18 cellular contexts compared by ENCODE assay signal in genomic region chr1:19770436-19771190, GRCh38. TPM values are rescaled to one million over a fixed set of nuclear protein-coding genes. Genes with fewer than 3 reads are reported as not detected.
A peak's percentile ranks its signal among the peaks of the same experiment; 100 is the strongest.
DNase-seq lines count a peak whose midpoint lies in the region; ATAC-seq, FAIRE-seq and TF ChIP-seq lines count a peak whose summit lies in the region.
"Had no signal": no experiment of that assay in that cellular context is flagged by ENCODE, and none has a peak within 500 bp of the region (broad histone marks: within the 10 kb centered on the region; RNA-seq: fewer than 3 reads in every experiment).

No MANE protein-coding gene starts in this region.

- no peak overlapping the region for H3K4ac ChIP-seq in mesendoderm (ENCODE audit: low read depth, low read length)

- no peak overlapping the region for H2AFZ ChIP-seq in HepG2 (ENCODE audit: low read length)

- H3K9ac ChIP-seq in HepG2 (ENCODE audit: insufficient read depth, low read depth, low read length) (no peak overlapping the region), mesendoderm (ENCODE audit: low read length) (no peak overlapping the region)

- no peak overlapping the region for H4K8ac ChIP-seq in mesendoderm (ENCODE audit: low read depth, low read length)

- H3K27me3 ChIP-seq in HepG2 (ENCODE audit: control insufficient read depth in 1 of 2, insufficient read depth in 2 of 2, low read length in 2 of 2) = no peaks in the 10 kb centered on the region; a peak in 1 of 5 replicates
- no peaks in the 10 kb centered on the region for H3K27me3 ChIP-seq in right lobe of liver
- H3K27me3 ChIP-seq in mesendoderm (ENCODE audit: insufficient read depth, low read length, poor library complexity) = no peaks in the 10 kb centered on the region
- H3K27me3 ChIP-seq: Peyer's patch had no signal

- DNase-seq in HepG2 (ENCODE audit: low spot score) (no peak), right lobe of liver (no peak), NCI-H2029 treated with DMSO at 0.1 percent for 48 hours (lab: John Stamatoyannopoulos, UW) (peak; percentile 52), amygdala (lab: John Stamatoyannopoulos, UW) (no peak), mesendoderm (no peak)
- no peak for DNase-seq in stimulated activated naive CD8-positive, alpha-beta T cell treated with anti-CD3 and anti-CD28 coated beads, Interleukin-15, amount 100 ng/mL, for 72 hours
- DNase-seq: ACHN, H9, NCI-H1105 treated with DMSO at 0.1 percent for 48 hours, NCI-H1694, NCI-H524 treated with DMSO at 0.1 percent for 48 hours, Peyer's patch, T-helper 2 cell had no signal

- no peak overlapping the region for H3K4me3 ChIP-seq in HepG2 (replicated peaks in 1 of 3; ENCODE audit: insufficient read depth in 1 of 3, low read depth in 2 of 3, low read length in 3 of 3)
- no peak overlapping the region for H3K4me3 ChIP-seq in right lobe of liver
- H3K4me3 ChIP-seq in mesendoderm (ENCODE audit: low read length) = no peak overlapping the region
- H3K4me3 ChIP-seq: Peyer's patch had no signal

- no peak overlapping the region for H3K4me3 Mint-ChIP-seq in stimulated activated naive CD8-positive, alpha-beta T cell treated with anti-CD3 and anti-CD28 coated beads, Interleukin-15, amount 100 ng/mL, for 72 hours
- H3K4me3 Mint-ChIP-seq: CD14-positive monocyte, H9 had no signal

- no peaks in the 10 kb centered on the region for H3K27me3 Mint-ChIP-seq in stimulated activated naive CD8-positive, alpha-beta T cell treated with anti-CD3 and anti-CD28 coated beads, Interleukin-15, amount 100 ng/mL, for 72 hours

- no peak overlapping the region for H3K4me2 ChIP-seq in HepG2 (ENCODE audit: low read depth, low read length)
- no peak overlapping the region for H3K4me2 ChIP-seq in mesendoderm (ENCODE audit: low read length)

- no peak for TF ChIP-seq RAD21 in HepG2 (CRISPR knock-in tag; IDR thresholded peaks at IDR 0.05)

- no peak overlapping the region for H3K56ac ChIP-seq in mesendoderm (ENCODE audit: low read length)

- no peaks in the 10 kb centered on the region for H3K9me3 ChIP-seq in HepG2 (ENCODE audit: low read length)
- H3K9me3 ChIP-seq in right lobe of liver = no peaks in the 10 kb centered on the region
- H3K9me3 ChIP-seq: Peyer's patch had no signal

- in situ Hi-C loops in HepG2 (cut with HindIII; ENCODE audit: extremely low pct_ligation_motif_present, low pct_unique_long_range_greater_than_20kb) = no loop called here

- H3K79me1 ChIP-seq in mesendoderm (ENCODE audit: low read length) = no peaks in the 10 kb centered on the region

- no peak overlapping the region for H3K23ac ChIP-seq in mesendoderm (ENCODE audit: low read length)

- no peak overlapping the region for H3K27ac Mint-ChIP-seq in stimulated activated naive CD8-positive, alpha-beta T cell treated with anti-CD3 and anti-CD28 coated beads, Interleukin-15, amount 100 ng/mL, for 72 hours
- H3K27ac Mint-ChIP-seq: H9 had no signal

- H3K4me1 ChIP-seq in HepG2 (ENCODE audit: insufficient read depth, low read length) = no peaks in the 10 kb centered on the region
- no peaks in the 10 kb centered on the region for H3K4me1 ChIP-seq in right lobe of liver
- peaks cover 14% of the 10 kb centered on the region for H3K4me1 ChIP-seq in mesendoderm (ENCODE audit: control insufficient read depth, low read depth, low read length)
- H3K4me1 ChIP-seq: Peyer's patch had no signal

- H2BK120ac ChIP-seq in mesendoderm (ENCODE audit: low read depth, low read length) = no peak overlapping the region

- H2AK5ac ChIP-seq in mesendoderm (ENCODE audit: low read length) = no peak overlapping the region

- ATAC-seq in HepG2 (no peak), right lobe of liver (no peak)
- no peak for ATAC-seq in stimulated activated naive CD8-positive, alpha-beta T cell treated with anti-CD3 and anti-CD28 coated beads, Interleukin-15, amount 100 ng/mL, for 72 hours

- no peak for FAIRE-seq in HepG2 (lab: Jason Lieb, UNC)
- FAIRE-seq: G401.6 had no signal

- TF ChIP-seq POLR2A in HepG2 (IDR thresholded peaks at IDR 0.05; ENCODE audit: insufficient read depth in 1 of 2, low read depth in 2 of 2, low read length in 2 of 2) (no peak), right lobe of liver (IDR thresholded peaks at IDR 0.05) (no peak)

- H3K9me3 Mint-ChIP-seq in stimulated activated naive CD8-positive, alpha-beta T cell treated with anti-CD3 and anti-CD28 coated beads, Interleukin-15, amount 100 ng/mL, for 72 hours = no peaks in the 10 kb centered on the region
- H3K9me3 Mint-ChIP-seq: H9 had no signal

- 81% methylated on average over 10 of the region's 10 CpGs for WGBS in HepG2 (ENCODE audit: low lambda C conversion rate)
- 62% methylated on average over 3 of the region's 10 CpGs for WGBS in right lobe of liver (ENCODE audit: insufficient coverage, low coverage, low lambda C conversion rate, missing lambda C conversion rate)
- no CpG with 5 or more reads among the region's 10 CpGs for WGBS in mesendoderm (ENCODE audit: extremely low coverage, insufficient coverage, low lambda C conversion rate)

- CTCF ChIA-PET in HepG2 (lab: Yijun Ruan, JAX; ENCODE audit: low intra/inter-chr PET ratio, low total read pairs) = no interaction called here

- intact Hi-C loops in HepG2 (cut with micrococcal nuclease; ENCODE audit: unreplicated experiment) = no loop called here
- intact Hi-C loops in right lobe of liver (cut with DNase I) = no loop called here

- no peak overlapping the region for H2BK5ac ChIP-seq in mesendoderm (ENCODE audit: low read length)

- H3K79me2 ChIP-seq in HepG2 (ENCODE audit: insufficient read depth, low read length) = no peaks in the 10 kb centered on the region
- H3K79me2 ChIP-seq in mesendoderm (ENCODE audit: control insufficient read depth, insufficient read depth, low read length) = no peaks in the 10 kb centered on the region

- POLR2A ChIA-PET in HepG2 (lab: Yijun Ruan, JAX) = no interaction called here

- no peak overlapping the region for H2BK15ac ChIP-seq in mesendoderm (replicated peaks; ENCODE audit: low read depth)

- H3K36me3 ChIP-seq in HepG2 (replicated peaks in 1 of 2; ENCODE audit: control insufficient read depth in 1 of 2, insufficient read depth in 2 of 2, low read length in 2 of 2) (no peaks in the 10 kb centered on the region), right lobe of liver (peaks cover 0 to 5% (median 0%) of the 10 kb centered on the region in 4 donors), mesendoderm (ENCODE audit: control insufficient read depth, insufficient read depth, low read length) (no peaks in the 10 kb centered on the region)

- TF ChIP-seq CTCF in HepG2 (CRISPR knock-in tag; IDR thresholded peaks at IDR 0.05) = no peak
- TF ChIP-seq CTCF in right lobe of liver (IDR thresholded peaks at IDR 0.05) = no peak
- no peak for TF ChIP-seq CTCF in VCaP (conservative IDR thresholded peaks at IDR 0.05)

- H4K5ac ChIP-seq in mesendoderm (ENCODE audit: low read length) = no peak overlapping the region

- no TSS peak for BruUV-seq in HepG2 (replicated peaks; lab: Mats Ljungman, UMichigan)

- no peak overlapping the region for H3K18ac ChIP-seq in mesendoderm (ENCODE audit: low read length)

- H3K27ac ChIP-seq in HepG2 (ENCODE audit: extremely low read length, insufficient read depth, low read length) = no peak overlapping the region
- no peak overlapping the region for H3K27ac ChIP-seq in right lobe of liver
- H3K27ac ChIP-seq in VCaP = peak overlapping the region; percentile 83
- no peak overlapping the region for H3K27ac ChIP-seq in mesendoderm (ENCODE audit: low read depth, low read length)
- H3K27ac ChIP-seq: Peyer's patch had no signal

- H3K4me1 Mint-ChIP-seq in stimulated activated naive CD8-positive, alpha-beta T cell treated with anti-CD3 and anti-CD28 coated beads, Interleukin-15, amount 100 ng/mL, for 72 hours = peaks cover 10% of the 10 kb centered on the region
- H3K4me1 Mint-ChIP-seq: CD14-positive monocyte had no signal

- no peaks in the 10 kb centered on the region for H4K20me1 ChIP-seq in HepG2 (ENCODE audit: insufficient read depth, low read length)

- no peak for TF ChIP-seq EP300 in HepG2 (IDR thresholded peaks at IDR 0.05; ENCODE audit: low read depth in 2 of 2, low read length in 2 of 2)
- TF ChIP-seq EP300 in HepG2 (CRISPR knock-in tag; IDR thresholded peaks at IDR 0.05; ENCODE audit: borderline replicate concordance) = no peak

RNA-seq across cellular contexts. Expression of gene TMCO4, which starts 29.1 kb away (rescaled TPM):
- total RNA-seq in HepG2 (2016; rRNA removed; fragmentation: Illumina TruSeq; extraction: Trizol) (3.9 and 4.1 TPM in 2 replicates), right lobe of liver (10 to 100 TPM in 3 of 6 experiments, 1 to 10 TPM in 3; 6.4 to 13.5 (median 9.8) TPM)
- 2.2 and 2.4 TPM in 2 replicates for total RNA-seq in HepG2 (2016; cell fraction: cytosol; rRNA removed; fragmentation: Illumina TruSeq; extraction: Trizol; ENCODE audit: low read depth)
- 4.4 and 6.1 TPM in 2 replicates for total RNA-seq in HepG2 (2016; cell fraction: insoluble cytoplasmic fraction; rRNA removed; fragmentation: Illumina TruSeq; extraction: Trizol)
- total RNA-seq in HepG2 (2016; cell fraction: membrane; rRNA removed; fragmentation: Illumina TruSeq; extraction: Trizol) = 3.6 and 4.0 TPM in 2 replicates
- total RNA-seq in HepG2 (2016; cell fraction: nucleus; rRNA removed; fragmentation: Illumina TruSeq; extraction: Trizol) = 5.2 and 5.6 TPM in 2 replicates
- polyA plus RNA-seq in HepG2 (2011; rRNA removed) = 2.1 and 3.3 TPM in 2 replicates
- 2.3 and 3.3 TPM in 2 replicates for polyA plus RNA-seq in HepG2 (2011; cell fraction: cytosol; rRNA removed)
- 4.8 and 6.1 TPM in 2 replicates for polyA plus RNA-seq in HepG2 (2011; cell fraction: nucleus; rRNA removed)
- polyA plus RNA-seq in HepG2 (2012) = 1.3 and 1.9 TPM in 2 replicates
- 2.0 and 2.4 TPM in 2 replicates for polyA plus RNA-seq in HepG2 (2016; cell fraction: cytosol; fragmentation: Illumina TruSeq; extraction: Trizol; ENCODE audit: low read depth)
- 2.8 and 3.9 TPM in 2 replicates for polyA plus RNA-seq in HepG2 (2016; cell fraction: insoluble cytoplasmic fraction; fragmentation: Illumina TruSeq; extraction: Trizol; ENCODE audit: low read depth)
- polyA plus RNA-seq in HepG2 (2016; cell fraction: membrane; fragmentation: Illumina TruSeq; extraction: Trizol; ENCODE audit: low read depth) = 3.1 and 3.5 TPM in 2 replicates
- 5.0 and 6.3 TPM in 2 replicates for polyA plus RNA-seq in HepG2 (2016; cell fraction: nucleus; fragmentation: Illumina TruSeq; extraction: Trizol; ENCODE audit: insufficient read depth, low read depth)
- polyA minus RNA-seq in HepG2 (2011; rRNA and poly(A)+ RNA removed; ENCODE audit: low replicate concordance) = 5.4 and 25.9 TPM in 2 replicates
- polyA minus RNA-seq in HepG2 (2011; cell fraction: cytosol; rRNA and poly(A)+ RNA removed) = 2.5 and 2.6 TPM in 2 replicates
- 1.5 and 3.6 TPM in 2 replicates for polyA minus RNA-seq in HepG2 (2011; cell fraction: nucleus; rRNA and poly(A)+ RNA removed)
- polyA plus RNA-seq in mesendoderm (2013, experiment 1 of 2) = 7.0 TPM
- polyA plus RNA-seq in mesendoderm (2013, experiment 2 of 2) = 8.0 TPM

RNA-seq across cellular contexts. Expression of gene RNF186, which starts 44.5 kb away (rescaled TPM):
- total RNA-seq in HepG2 (2016; rRNA removed; fragmentation: Illumina TruSeq; extraction: Trizol) (0.20 TPM in 1 of 2 replicates, not detected in the other), right lobe of liver (1 to 10 TPM in 1 of 6 experiments, under 1 TPM in 3, not detected in 2; 0.30 to 2.9 (median 0.53) TPM)
- 0.26 TPM in 1 of 2 replicates, not detected in the other for total RNA-seq in HepG2 (2016; cell fraction: cytosol; rRNA removed; fragmentation: Illumina TruSeq; extraction: Trizol; ENCODE audit: low read depth)
- total RNA-seq in HepG2 (2016; cell fraction: insoluble cytoplasmic fraction; rRNA removed; fragmentation: Illumina TruSeq; extraction: Trizol) = 0.09 TPM in 1 of 2 replicates, not detected in the other
- 0.12 TPM in 1 of 2 replicates, not detected in the other for total RNA-seq in HepG2 (2016; cell fraction: membrane; rRNA removed; fragmentation: Illumina TruSeq; extraction: Trizol)
- not detected in 2 replicates for total RNA-seq in HepG2 (2016; cell fraction: nucleus; rRNA removed; fragmentation: Illumina TruSeq; extraction: Trizol)
- polyA plus RNA-seq in HepG2 (2011; rRNA removed) = 0.07 and 0.10 TPM in 2 replicates
- polyA plus RNA-seq in HepG2 (2011; cell fraction: cytosol; rRNA removed) = 0.11 and 0.12 TPM in 2 replicates
- 0.28 TPM in 1 of 2 replicates, not detected in the other for polyA plus RNA-seq in HepG2 (2011; cell fraction: nucleus; rRNA removed)
- polyA plus RNA-seq in HepG2 (2012) = 0.34 and 0.55 TPM in 2 replicates
- polyA plus RNA-seq in HepG2 (2016; cell fraction: cytosol; fragmentation: Illumina TruSeq; extraction: Trizol; ENCODE audit: low read depth) = 0.10 TPM in 1 of 2 replicates, not detected in the other
- polyA plus RNA-seq in HepG2 (2016; cell fraction: insoluble cytoplasmic fraction; fragmentation: Illumina TruSeq; extraction: Trizol; ENCODE audit: low read depth) = not detected in 2 replicates
- polyA plus RNA-seq in HepG2 (2016; cell fraction: membrane; fragmentation: Illumina TruSeq; extraction: Trizol; ENCODE audit: low read depth) = not detected in 2 replicates
- not detected in 2 replicates for polyA plus RNA-seq in HepG2 (2016; cell fraction: nucleus; fragmentation: Illumina TruSeq; extraction: Trizol; ENCODE audit: insufficient read depth, low read depth)
- polyA minus RNA-seq in HepG2 (2011; rRNA and poly(A)+ RNA removed; ENCODE audit: low replicate concordance) = 0.12 TPM in 1 of 2 replicates, not detected in the other
- polyA minus RNA-seq in HepG2 (2011; cell fraction: cytosol; rRNA and poly(A)+ RNA removed) = not detected in 2 replicates
- polyA minus RNA-seq in HepG2 (2011; cell fraction: nucleus; rRNA and poly(A)+ RNA removed) = not detected in 2 replicates
- polyA plus RNA-seq in mesendoderm (2013, experiment 1 of 2) = not detected
- polyA plus RNA-seq in mesendoderm (2013, experiment 2 of 2) = not detected
- total RNA-seq: H9, LHCN-M2, SK-MEL-5 had no signal
- polyA plus RNA-seq: CD14-positive monocyte had no signal
